In genomic region chrX:44974462-44974861, GRCh38 we compare ENCODE assay signal across 12 cellular contexts.
DNase-seq lines count a peak whose midpoint lies in the region; ATAC-seq and TF ChIP-seq lines count a peak whose summit lies in the region.
"Had no signal": no experiment of that assay in that cellular context is flagged by ENCODE, and none has a peak within 500 bp of the region (broad histone marks: within the 10 kb centered on the region; RNA-seq: fewer than 3 reads in every experiment).

No MANE protein-coding gene starts in this region.

- WGBS in endodermal cell (ENCODE audit: insufficient coverage in 1 of 2, insufficient read length in 1 of 2), 2 experiments, result 100% methylated on average over 1 of the region's 2 CpGs; no CpG with 5 or more reads in 1 of the 2 experiments

- peaks cover 37% of the 10 kb centered on the region for H3K9me3 ChIP-seq in endodermal cell (ENCODE audit: control insufficient read depth, low read length)

- H3K36me3 ChIP-seq in endodermal cell (ENCODE audit: control insufficient read depth, insufficient read depth, low read length), result peaks cover 73% of the 10 kb centered on the region

- no peak for ATAC-seq in HG03135 (IDR thresholded peaks at IDR 0.05; ENCODE audit: unreplicated experiment)
- ATAC-seq: gastroesophageal sphincter had no signal

- no peak overlapping the region for H3K27ac ChIP-seq in endodermal cell (ENCODE audit: low read depth, low read length)
- H3K27ac ChIP-seq: gastroesophageal sphincter had no signal

- H3K27me3 Mint-ChIP-seq in endodermal cell (ENCODE audit: insufficient read depth), result no peaks in the 10 kb centered on the region

- no peaks in the 10 kb centered on the region for H3K4me1 ChIP-seq in endodermal cell (ENCODE audit: control insufficient read depth, insufficient read depth, low read length)
- H3K4me1 ChIP-seq: gastroesophageal sphincter had no signal

- no peak overlapping the region for H3K9ac ChIP-seq in endodermal cell (ENCODE audit: extremely low read depth, low read length, poor library complexity, severe bottlenecking)

- no peak overlapping the region for H3K4me3 Mint-ChIP-seq in endodermal cell
- H3K4me3 Mint-ChIP-seq: nephron; T-helper 1 cell treated with Interleukin-12 subunit alpha and Interleukin-12 subunit beta and Interleukin-4 antibody, amounts not matched to agents 30 μg/mL and 1 μg/mL, for 36 hours had no signal

- peaks cover 67% of the 10 kb centered on the region for H3K36me3 Mint-ChIP-seq in endodermal cell (ENCODE audit: low read depth)

- H3K9me3 Mint-ChIP-seq in endodermal cell, result peaks cover 63% of the 10 kb centered on the region

- no peak for TF ChIP-seq CTCF in endodermal cell (conservative IDR thresholded peaks at IDR 0.05)

- peaks cover 1% of the 10 kb centered on the region for H3K4me1 Mint-ChIP-seq in endodermal cell
- H3K4me1 Mint-ChIP-seq: nephron had no signal

- peak overlapping the region; percentile 26 for H3K4me3 ChIP-seq in endodermal cell (ENCODE audit: low read length)
- H3K4me3 ChIP-seq: gastroesophageal sphincter had no signal

- H3K27me3 ChIP-seq in endodermal cell (ENCODE audit: control insufficient read depth, insufficient read depth, low read length, poor library complexity, severe bottlenecking), result no peaks in the 10 kb centered on the region
- H3K27me3 ChIP-seq: gastroesophageal sphincter had no signal

- H3K27ac Mint-ChIP-seq in endodermal cell, result no peak overlapping the region
- H3K27ac Mint-ChIP-seq: nephron; T-helper 1 cell treated with Interleukin-12 subunit alpha and Interleukin-12 subunit beta and Interleukin-4 antibody, amounts not matched to agents 30 μg/mL and 1 μg/mL, for 36 hours had no signal

- DNase-seq in GM03348 (ENCODE audit: low spot score) (peak; percentile 10), NCI-H226 (peak; percentile 3), endodermal cell (no peak), pulmonary artery endothelial cell (ENCODE audit: low read depth, low spot score) (peak; percentile 10), DMS153 (lab: John Stamatoyannopoulos, UW) (no peak)
- DNase-seq in stimulated activated CD4-positive, alpha-beta T cell treated with anti-CD3 and anti-CD28 coated beads, Interleukin-4, amount 100 ng/mL, for 4 hours, result no peak
- DNase-seq: activated CD4-positive, alpha-beta T cell treated with anti-CD3 and anti-CD28 coated beads for 48 hours; substantia nigra had no signal

Comparison
In these comparisons a context has a peak if more than half of its experiments do, and no peak if none do; other contexts are left out.
1. DNase-seq: peak in GM03348 (single experiment), NCI-H226 (single experiment) and pulmonary artery endothelial cell (single experiment); none in endodermal cell (single experiment), DMS153 (single experiment) and stimulated activated CD4-positive, alpha-beta T cell treated with anti-CD3 and anti-CD28 coated beads, Interleukin-4, amount 100 ng/mL, for 4 hours (0 of 2).